17 cellular contexts compared by ENCODE assay signal in the genomic region with DNA sequence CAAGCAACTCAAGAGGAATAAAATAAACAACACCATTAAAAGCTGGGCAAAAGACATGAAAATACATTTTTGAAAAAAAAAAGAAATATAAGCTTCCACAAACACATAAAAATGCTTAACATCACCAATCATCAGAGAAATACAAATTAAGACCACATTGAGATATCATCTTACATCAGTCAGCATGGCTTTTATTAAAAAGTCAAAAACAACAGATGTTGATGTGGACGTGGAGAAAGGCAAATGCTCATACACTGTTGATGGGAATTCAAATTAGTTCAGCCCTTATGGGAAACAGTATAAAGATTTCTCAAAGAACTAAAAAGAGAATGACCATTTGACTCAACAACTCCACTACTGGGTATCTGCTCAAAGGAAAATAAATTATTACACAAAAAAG.
"Had no signal": no experiment of that assay in that cellular context is flagged by ENCODE, and none has a peak within 500 bp of the region (broad histone marks: within the 10 kb centered on the region; RNA-seq: fewer than 3 reads in every experiment).

No MANE protein-coding gene starts in this region.

- H3K36me3 Mint-ChIP-seq: naive thymus-derived CD4-positive, alpha-beta T cell had no signal

- H3K9me3 Mint-ChIP-seq: nephron progenitor cell had no signal

- H3K27ac Mint-ChIP-seq: naive thymus-derived CD4-positive, alpha-beta T cell; nephron progenitor cell had no signal

- DNase-seq: effector memory CD4-positive, alpha-beta T cell; gastrocnemius medialis; heart right ventricle; hypothalamus; kidney glomerular epithelial cell; mesendoderm; naive thymus-derived CD4-positive, alpha-beta T cell; nephron progenitor cell; psoas muscle; retina; stimulated activated CD4-positive, alpha-beta T cell treated with anti-CD3 and anti-CD28 coated beads, Interleukin-2, amount 100 ng/mL, for 24 hours; stimulated activated naive CD4-positive, alpha-beta T cell; stomach; trophoblast cell had no signal

- ATAC-seq: gastrocnemius medialis; heart right ventricle; naive thymus-derived CD4-positive, alpha-beta T cell; psoas muscle; sciatic nerve had no signal

- H3K4me3 Mint-ChIP-seq: naive thymus-derived CD4-positive, alpha-beta T cell; nephron progenitor cell had no signal

- FAIRE-seq: islet of Langerhans, urothelium cell line had no signal

- H3K4me1 Mint-ChIP-seq: naive thymus-derived CD4-positive, alpha-beta T cell; nephron progenitor cell had no signal
